1 cellular context compared by ENCODE assay signal in the genomic region with DNA sequence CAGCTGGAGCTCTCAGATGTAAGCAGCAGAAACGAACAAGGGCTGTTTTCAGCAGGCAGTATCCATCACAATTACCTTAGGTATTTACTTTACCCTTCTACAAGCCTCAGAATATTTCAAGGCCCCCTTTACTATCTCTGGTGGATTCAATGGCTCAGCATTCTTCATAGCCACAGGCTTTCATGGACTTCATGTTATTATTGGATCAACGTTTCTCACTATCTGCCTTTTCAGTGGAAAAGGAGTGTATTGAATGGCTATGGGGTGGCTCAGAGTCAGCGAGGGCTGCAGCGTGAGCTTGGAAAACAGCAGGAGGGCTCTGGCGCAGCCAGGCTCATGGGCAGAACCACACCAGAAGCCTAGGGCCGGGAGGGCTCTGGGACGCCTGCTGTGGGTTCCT.
TF ChIP-seq lines count a peak whose summit lies in the region.

No MANE protein-coding gene starts in this region.

TF ChIP-seq in HepG2, 621 proteins besides CTCF, POLR2A, EP300 and RAD21:
- TF ChIP-seq XBP1 (CRISPR knock-in tag; IDR thresholded peaks at IDR 0.05): no peak
- TF ChIP-seq NR2F1 (CRISPR knock-in tag; IDR thresholded peaks at IDR 0.05): no peak
- no peak for TF ChIP-seq ZNF335 (CRISPR knock-in tag; IDR thresholded peaks at IDR 0.05)
- TF ChIP-seq ZNF10 (CRISPR knock-in tag; IDR thresholded peaks at IDR 0.05; ENCODE audit: borderline replicate concordance, low read depth): no peak
- no peak for TF ChIP-seq RBFOX2 (IDR thresholded peaks at IDR 0.05; ENCODE audit: low read depth, low read length)
- TF ChIP-seq ZNF605 (CRISPR knock-in tag; IDR thresholded peaks at IDR 0.05): no peak
- TF ChIP-seq ZNF878 (CRISPR knock-in tag; IDR thresholded peaks at IDR 0.05): no peak
- no peak for TF ChIP-seq HNF4A (CRISPR knock-in tag; IDR thresholded peaks at IDR 0.05)
- no peak for TF ChIP-seq ZNF484 (CRISPR knock-in tag; IDR thresholded peaks at IDR 0.05; ENCODE audit: borderline replicate concordance, low read depth)
- no peak for TF ChIP-seq RXRB (CRISPR knock-in tag; IDR thresholded peaks at IDR 0.05; ENCODE audit: borderline replicate concordance)
